ENCODE assay signal across 34 cellular contexts in the genomic region with DNA sequence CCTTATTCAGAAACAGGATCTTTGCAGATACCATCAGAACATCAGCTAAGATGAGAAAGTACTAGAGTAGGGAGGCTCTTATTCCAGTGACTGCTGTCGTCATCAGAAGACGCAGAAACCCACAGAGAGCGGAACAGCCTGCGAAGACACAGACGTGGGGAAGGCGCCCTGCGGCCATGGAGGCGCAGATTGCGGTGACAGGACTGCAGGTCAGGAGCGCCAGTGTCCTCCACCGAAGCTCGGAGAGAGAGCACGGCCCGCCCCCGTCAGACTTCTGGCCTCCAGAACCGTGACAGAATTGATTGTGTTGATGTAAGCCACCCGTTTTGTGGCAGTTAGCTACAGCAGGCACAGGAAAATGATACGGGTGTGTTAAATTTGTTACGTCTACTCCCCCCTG.
"Had no signal": no experiment of that assay in that cellular context is flagged by ENCODE, and none has a peak within 500 bp of the region (broad histone marks: within the 10 kb centered on the region; RNA-seq: fewer than 3 reads in every experiment).

No MANE protein-coding gene starts in this region.

- H3K4me3 ChIP-seq: MG63 had no signal

- H3K36me3 ChIP-seq: MG63 had no signal

- H3K27me3 ChIP-seq: MG63 had no signal

- H3K27ac ChIP-seq: KMS-11 had no signal

- H3K9me3 ChIP-seq: MG63 had no signal

- DNase-seq: Karpas-422, Kasumi-1, MG63, MM.1S, MV-4-11, NCI-H1048, NCI-H1092, NCI-H1092 treated with DMSO at 0.1 percent for 48 hours, NCI-H1105, NCI-H1105 treated with DMSO at 0.1 percent for 48 hours, NCI-H1417, NCI-H1417 treated with DMSO at 0.1 percent for 48 hours, NCI-H1436, NCI-H1436 treated with DMSO at 0.1 percent for 48 hours, NCI-H146, NCI-H1694, NCI-H1694 treated with DMSO at 0.1 percent for 48 hours, NCI-H187, NCI-H187 treated with DMSO at 0.1 percent for 48 hours, NCI-H1930, NCI-H2029, NCI-H2029 treated with DMSO at 0.1 percent for 48 hours, NCI-H2081, NCI-H2081 treated with DMSO at 0.1 percent for 48 hours, NCI-H2107, NCI-H2171, NCI-H2171 treated with DMSO at 0.1 percent for 48 hours, NCI-H2227 treated with DMSO at 0.1 percent for 48 hours, NCI-H226, NCI-H345, NCI-H446, NCI-H446 treated with DMSO at 0.1 percent for 48 hours, NCI-H510A had no signal
